Comparison of ENCODE assay signal across 1 cellular context in the genomic region with DNA sequence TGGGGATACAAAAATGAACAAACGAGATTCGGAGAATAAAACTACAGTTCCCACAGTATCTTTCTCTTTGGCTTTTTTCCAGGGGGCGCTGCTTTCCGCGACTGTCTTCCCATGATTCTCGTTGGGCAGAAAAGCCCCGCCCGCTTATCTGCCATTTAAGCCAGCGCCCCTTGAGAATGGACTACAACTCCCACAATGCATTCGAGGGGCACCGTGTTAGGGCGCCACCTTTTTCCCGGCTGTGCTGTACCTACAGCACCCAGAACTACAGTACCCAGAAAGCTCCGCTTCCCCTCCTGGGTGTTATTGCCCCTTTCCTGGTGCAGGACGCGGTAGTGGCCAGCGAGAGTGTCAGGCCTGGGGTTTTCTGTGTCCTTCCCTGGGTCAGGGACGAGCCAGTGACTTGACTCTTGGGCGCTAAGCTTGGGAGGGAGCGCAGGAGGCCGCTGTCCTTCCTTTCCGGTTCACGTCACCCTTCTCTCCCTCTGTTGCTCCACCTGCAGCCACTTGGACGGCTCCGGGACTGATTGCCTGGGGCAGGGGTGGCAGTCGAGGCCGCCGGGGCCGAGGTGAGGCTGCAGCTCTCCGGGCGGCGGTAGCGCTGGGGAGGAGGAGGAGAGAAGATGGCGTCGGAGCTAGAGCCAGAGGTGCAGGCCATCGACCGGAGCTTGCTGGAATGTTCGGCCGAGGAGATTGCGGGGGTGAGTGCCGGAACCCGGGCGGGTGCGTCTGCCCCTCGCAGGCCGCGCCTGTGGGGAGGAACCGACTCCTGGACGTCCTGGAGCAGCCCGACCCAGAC.
TF ChIP-seq lines count a peak whose summit lies in the region.

A gene (plus strand): TSS at position 333 of the 799 bp plus-strand sequence. CDS start 291 bp downstream, at position 624.

TF ChIP-seq in K562, 482 proteins besides CTCF, POLR2A, EP300 and RAD21 (continued from another document and continues in another):
- TF ChIP-seq CEBPG (CRISPR knock-in tag; IDR thresholded peaks at IDR 0.05) (peak; percentile 50; the same call in 1 of the 2 replicates), CEBPG (tag; conservative IDR thresholded peaks at IDR 0.05 in 1 of 2, IDR thresholded peaks at IDR 0.05 in 1 of 2) (0 out of 4 replicates have a peak, but pooled peaks of 1 of the 2 experiments have one; percentile 30), ZNF408 (CRISPR knock-in tag; IDR thresholded peaks at IDR 0.05; ENCODE audit: low read depth) (no peak), ZKSCAN1 (IDR thresholded peaks at IDR 0.05; ENCODE audit: low read depth, low read length) (0 out of 2 replicates have a peak, but pooled peaks have one; percentile 31), ZFX (CRISPR knock-in tag; IDR thresholded peaks at IDR 0.05) (peak; percentile 98), SMAD1 (IDR thresholded peaks at IDR 0.05; ENCODE audit: low read depth, low read length, partially characterized antibody) (peak; percentile 76), C11orf30 (IDR thresholded peaks at IDR 0.05; ENCODE audit: low read depth) (peak; percentile 45; the same call in 1 of the 2 replicates), ZSCAN32 (CRISPR knock-in tag; IDR thresholded peaks at IDR 0.05) (peak; percentile 50; the same call in 1 of the 2 replicates), GABPA (tag; conservative IDR thresholded peaks at IDR 0.05; ENCODE audit: low read depth) (peak; percentile 93), ZNF76 (CRISPR knock-in tag; IDR thresholded peaks at IDR 0.05; ENCODE audit: borderline replicate concordance) (0 out of 2 replicates have a peak, but pooled peaks have one; percentile 23), ZNF766 (CRISPR knock-in tag; conservative IDR thresholded peaks at IDR 0.05) (peak; percentile 97), MTA3 (IDR thresholded peaks at IDR 0.05; ENCODE audit: borderline replicate concordance) (peak; percentile 93; the same call in 1 of the 2 replicates), RCOR1 (IDR thresholded peaks at IDR 0.05; ENCODE audit: borderline replicate concordance in 1 of 2, low read depth in 2 of 2, low read length in 2 of 2) (peak in 1 of 2 experiments; percentile 31; a peak in 1 of 4 replicates), NRF1 (conservative IDR thresholded peaks at IDR 0.05 in 1 of 2, IDR thresholded peaks at IDR 0.05 in 1 of 2) (peak; percentile 68 to 73), NONO (IDR thresholded peaks at IDR 0.05; ENCODE audit: low read depth in 2 of 2, low read length in 1 of 2) (0 out of 4 replicates have a peak, but pooled peaks of 1 of the 2 experiments have one; percentile 37), CSDE1 (IDR thresholded peaks at IDR 0.05) (peak in 1 of 2 experiments; percentile 24; a peak in 1 of 4 replicates), ZNF384 (IDR thresholded peaks at IDR 0.05; ENCODE audit: low read depth, low read length) (no peak), NFRKB (IDR thresholded peaks at IDR 0.05; ENCODE audit: low read depth) (peak; percentile 91), NFATC3 (IDR thresholded peaks at IDR 0.05) (no peak), TOE1 (IDR thresholded peaks at IDR 0.05; ENCODE audit: borderline replicate concordance) (peak; percentile 62), TOE1 (CRISPR knock-in tag; IDR thresholded peaks at IDR 0.05; ENCODE audit: borderline replicate concordance, low read depth) (peak; percentile 57; the same call in 1 of the 2 replicates), TBP (optimal IDR thresholded peaks at IDR 0.05; ENCODE audit: low read depth, low read length) (peak; percentile 75), MEF2A (IDR thresholded peaks at IDR 0.05; ENCODE audit: control insufficient read depth, low read depth, low read length) (no peak)
- TF ChIP-seq, protein P1, sequence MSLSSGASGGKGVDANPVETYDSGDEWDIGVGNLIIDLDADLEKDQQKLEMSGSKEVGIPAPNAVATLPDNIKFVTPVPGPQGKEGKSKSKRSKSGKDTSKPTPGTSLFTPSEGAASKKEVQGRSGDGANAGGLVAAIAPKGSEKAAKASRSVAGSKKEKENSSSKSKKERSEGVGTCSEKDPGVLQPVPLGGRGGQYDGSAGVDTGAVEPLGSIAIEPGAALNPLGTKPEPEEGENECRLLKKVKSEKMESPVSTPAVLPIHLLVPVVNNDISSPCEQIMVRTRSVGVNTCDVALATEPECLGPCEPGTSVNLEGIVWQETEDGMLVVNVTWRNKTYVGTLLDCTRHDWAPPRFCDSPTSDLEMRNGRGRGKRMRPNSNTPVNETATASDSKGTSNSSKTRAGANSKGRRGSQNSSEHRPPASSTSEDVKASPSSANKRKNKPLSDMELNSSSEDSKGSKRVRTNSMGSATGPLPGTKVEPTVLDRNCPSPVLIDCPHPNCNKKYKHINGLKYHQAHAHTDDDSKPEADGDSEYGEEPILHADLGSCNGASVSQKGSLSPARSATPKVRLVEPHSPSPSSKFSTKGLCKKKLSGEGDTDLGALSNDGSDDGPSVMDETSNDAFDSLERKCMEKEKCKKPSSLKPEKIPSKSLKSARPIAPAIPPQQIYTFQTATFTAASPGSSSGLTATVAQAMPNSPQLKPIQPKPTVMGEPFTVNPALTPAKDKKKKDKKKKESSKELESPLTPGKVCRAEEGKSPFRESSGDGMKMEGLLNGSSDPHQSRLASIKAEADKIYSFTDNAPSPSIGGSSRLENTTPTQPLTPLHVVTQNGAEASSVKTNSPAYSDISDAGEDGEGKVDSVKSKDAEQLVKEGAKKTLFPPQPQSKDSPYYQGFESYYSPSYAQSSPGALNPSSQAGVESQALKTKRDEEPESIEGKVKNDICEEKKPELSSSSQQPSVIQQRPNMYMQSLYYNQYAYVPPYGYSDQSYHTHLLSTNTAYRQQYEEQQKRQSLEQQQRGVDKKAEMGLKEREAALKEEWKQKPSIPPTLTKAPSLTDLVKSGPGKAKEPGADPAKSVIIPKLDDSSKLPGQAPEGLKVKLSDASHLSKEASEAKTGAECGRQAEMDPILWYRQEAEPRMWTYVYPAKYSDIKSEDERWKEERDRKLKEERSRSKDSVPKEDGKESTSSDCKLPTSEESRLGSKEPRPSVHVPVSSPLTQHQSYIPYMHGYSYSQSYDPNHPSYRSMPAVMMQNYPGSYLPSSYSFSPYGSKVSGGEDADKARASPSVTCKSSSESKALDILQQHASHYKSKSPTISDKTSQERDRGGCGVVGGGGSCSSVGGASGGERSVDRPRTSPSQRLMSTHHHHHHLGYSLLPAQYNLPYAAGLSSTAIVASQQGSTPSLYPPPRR (CRISPR knock-in tag; IDR thresholded peaks at IDR 0.05; ENCODE audit: borderline replicate concordance) = peak; percentile 92; the same call in 1 of the 2 replicates
- TF ChIP-seq, protein P2, sequence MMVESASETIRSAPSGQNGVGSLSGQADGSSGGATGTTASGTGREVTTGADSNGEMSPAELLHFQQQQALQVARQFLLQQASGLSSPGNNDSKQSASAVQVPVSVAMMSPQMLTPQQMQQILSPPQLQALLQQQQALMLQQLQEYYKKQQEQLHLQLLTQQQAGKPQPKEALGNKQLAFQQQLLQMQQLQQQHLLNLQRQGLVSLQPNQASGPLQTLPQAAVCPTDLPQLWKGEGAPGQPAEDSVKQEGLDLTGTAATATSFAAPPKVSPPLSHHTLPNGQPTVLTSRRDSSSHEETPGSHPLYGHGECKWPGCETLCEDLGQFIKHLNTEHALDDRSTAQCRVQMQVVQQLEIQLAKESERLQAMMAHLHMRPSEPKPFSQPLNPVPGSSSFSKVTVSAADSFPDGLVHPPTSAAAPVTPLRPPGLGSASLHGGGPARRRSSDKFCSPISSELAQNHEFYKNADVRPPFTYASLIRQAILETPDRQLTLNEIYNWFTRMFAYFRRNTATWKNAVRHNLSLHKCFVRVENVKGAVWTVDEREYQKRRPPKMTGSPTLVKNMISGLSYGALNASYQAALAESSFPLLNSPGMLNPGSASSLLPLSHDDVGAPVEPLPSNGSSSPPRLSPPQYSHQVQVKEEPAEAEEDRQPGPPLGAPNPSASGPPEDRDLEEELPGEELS (CRISPR knock-in tag; IDR thresholded peaks at IDR 0.05; ENCODE audit: borderline replicate concordance) = peak; percentile 76; the same call in 1 of the 2 replicates
- TF ChIP-seq, protein P3, sequence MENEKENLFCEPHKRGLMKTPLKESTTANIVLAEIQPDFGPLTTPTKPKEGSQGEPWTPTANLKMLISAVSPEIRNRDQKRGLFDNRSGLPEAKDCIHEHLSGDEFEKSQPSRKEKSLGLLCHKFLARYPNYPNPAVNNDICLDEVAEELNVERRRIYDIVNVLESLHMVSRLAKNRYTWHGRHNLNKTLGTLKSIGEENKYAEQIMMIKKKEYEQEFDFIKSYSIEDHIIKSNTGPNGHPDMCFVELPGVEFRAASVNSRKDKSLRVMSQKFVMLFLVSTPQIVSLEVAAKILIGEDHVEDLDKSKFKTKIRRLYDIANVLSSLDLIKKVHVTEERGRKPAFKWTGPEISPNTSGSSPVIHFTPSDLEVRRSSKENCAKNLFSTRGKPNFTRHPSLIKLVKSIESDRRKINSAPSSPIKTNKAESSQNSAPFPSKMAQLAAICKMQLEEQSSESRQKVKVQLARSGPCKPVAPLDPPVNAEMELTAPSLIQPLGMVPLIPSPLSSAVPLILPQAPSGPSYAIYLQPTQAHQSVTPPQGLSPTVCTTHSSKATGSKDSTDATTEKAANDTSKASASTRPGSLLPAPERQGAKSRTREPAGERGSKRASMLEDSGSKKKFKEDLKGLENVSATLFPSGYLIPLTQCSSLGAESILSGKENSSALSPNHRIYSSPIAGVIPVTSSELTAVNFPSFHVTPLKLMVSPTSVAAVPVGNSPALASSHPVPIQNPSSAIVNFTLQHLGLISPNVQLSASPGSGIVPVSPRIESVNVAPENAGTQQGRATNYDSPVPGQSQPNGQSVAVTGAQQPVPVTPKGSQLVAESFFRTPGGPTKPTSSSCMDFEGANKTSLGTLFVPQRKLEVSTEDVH (IDR thresholded peaks at IDR 0.05; ENCODE audit: low read depth, partially characterized antibody) = peak; percentile 74
- TF ChIP-seq, protein P4, sequence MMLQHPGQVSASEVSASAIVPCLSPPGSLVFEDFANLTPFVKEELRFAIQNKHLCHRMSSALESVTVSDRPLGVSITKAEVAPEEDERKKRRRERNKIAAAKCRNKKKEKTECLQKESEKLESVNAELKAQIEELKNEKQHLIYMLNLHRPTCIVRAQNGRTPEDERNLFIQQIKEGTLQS (IDR thresholded peaks at IDR 0.05) = peak; percentile 68; the same call in 1 of the 2 replicates
- TF ChIP-seq, protein P4 (CRISPR knock-in tag; conservative IDR thresholded peaks at IDR 0.05) = peak; percentile 88; the same call in 1 of the 2 replicates
- TF ChIP-seq, protein P5, sequence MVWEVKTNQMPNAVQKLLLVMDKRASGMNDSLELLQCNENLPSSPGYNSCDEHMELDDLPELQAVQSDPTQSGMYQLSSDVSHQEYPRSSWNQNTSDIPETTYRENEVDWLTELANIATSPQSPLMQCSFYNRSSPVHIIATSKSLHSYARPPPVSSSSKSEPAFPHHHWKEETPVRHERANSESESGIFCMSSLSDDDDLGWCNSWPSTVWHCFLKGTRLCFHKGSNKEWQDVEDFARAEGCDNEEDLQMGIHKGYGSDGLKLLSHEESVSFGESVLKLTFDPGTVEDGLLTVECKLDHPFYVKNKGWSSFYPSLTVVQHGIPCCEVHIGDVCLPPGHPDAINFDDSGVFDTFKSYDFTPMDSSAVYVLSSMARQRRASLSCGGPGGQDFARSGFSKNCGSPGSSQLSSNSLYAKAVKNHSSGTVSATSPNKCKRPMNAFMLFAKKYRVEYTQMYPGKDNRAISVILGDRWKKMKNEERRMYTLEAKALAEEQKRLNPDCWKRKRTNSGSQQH (CRISPR knock-in tag; IDR thresholded peaks at IDR 0.05) = 0 out of 2 replicates have a peak, but pooled peaks have one; percentile 10
- TF ChIP-seq, protein P6, sequence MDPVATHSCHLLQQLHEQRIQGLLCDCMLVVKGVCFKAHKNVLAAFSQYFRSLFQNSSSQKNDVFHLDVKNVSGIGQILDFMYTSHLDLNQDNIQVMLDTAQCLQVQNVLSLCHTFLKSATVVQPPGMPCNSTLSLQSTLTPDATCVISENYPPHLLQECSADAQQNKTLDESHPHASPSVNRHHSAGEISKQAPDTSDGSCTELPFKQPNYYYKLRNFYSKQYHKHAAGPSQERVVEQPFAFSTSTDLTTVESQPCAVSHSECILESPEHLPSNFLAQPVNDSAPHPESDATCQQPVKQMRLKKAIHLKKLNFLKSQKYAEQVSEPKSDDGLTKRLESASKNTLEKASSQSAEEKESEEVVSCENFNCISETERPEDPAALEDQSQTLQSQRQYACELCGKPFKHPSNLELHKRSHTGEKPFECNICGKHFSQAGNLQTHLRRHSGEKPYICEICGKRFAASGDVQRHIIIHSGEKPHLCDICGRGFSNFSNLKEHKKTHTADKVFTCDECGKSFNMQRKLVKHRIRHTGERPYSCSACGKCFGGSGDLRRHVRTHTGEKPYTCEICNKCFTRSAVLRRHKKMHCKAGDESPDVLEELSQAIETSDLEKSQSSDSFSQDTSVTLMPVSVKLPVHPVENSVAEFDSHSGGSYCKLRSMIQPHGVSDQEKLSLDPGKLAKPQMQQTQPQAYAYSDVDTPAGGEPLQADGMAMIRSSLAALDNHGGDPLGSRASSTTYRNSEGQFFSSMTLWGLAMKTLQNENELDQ (CRISPR knock-in tag; IDR thresholded peaks at IDR 0.05; ENCODE audit: borderline replicate concordance) = peak; percentile 16; the same call in 1 of the 2 replicates
- TF ChIP-seq, protein P7, sequence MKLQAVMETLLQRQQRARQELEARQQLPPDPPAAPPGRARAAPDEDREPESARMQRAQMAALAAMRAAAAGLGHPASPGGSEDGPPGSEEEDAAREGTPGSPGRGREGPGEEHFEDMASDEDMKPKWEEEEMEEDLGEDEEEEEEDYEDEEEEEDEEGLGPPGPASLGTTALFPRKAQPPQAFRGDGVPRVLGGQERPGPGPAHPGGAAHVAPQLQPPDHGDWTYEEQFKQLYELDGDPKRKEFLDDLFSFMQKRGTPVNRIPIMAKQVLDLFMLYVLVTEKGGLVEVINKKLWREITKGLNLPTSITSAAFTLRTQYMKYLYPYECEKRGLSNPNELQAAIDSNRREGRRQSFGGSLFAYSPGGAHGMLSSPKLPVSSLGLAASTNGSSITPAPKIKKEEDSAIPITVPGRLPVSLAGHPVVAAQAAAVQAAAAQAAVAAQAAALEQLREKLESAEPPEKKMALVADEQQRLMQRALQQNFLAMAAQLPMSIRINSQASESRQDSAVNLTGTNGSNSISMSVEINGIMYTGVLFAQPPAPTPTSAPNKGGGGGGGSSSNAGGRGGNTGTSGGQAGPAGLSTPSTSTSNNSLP (IDR thresholded peaks at IDR 0.05; ENCODE audit: borderline replicate concordance, low read depth, low read length) = peak; percentile 70; the same call in 1 of the 2 replicates
- TF ChIP-seq, protein P8, sequence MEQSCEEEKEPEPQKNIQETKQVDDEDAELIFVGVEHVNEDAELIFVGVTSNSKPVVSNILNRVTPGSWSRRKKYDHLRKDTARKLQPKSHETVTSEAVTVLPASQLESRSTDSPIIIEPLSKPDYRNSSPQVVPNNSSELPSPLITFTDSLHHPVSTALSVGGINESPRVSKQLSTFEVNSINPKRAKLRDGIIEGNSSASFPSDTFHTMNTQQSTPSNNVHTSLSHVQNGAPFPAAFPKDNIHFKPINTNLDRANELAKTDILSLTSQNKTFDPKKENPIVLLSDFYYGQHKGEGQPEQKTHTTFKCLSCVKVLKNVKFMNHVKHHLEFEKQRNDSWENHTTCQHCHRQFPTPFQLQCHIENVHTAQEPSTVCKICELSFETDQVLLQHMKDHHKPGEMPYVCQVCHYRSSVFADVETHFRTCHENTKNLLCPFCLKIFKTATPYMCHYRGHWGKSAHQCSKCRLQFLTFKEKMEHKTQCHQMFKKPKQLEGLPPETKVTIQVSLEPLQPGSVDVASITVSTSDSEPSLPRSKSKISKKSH (CRISPR knock-in tag; IDR thresholded peaks at IDR 0.05) = no peak
- TF ChIP-seq, protein P9, sequence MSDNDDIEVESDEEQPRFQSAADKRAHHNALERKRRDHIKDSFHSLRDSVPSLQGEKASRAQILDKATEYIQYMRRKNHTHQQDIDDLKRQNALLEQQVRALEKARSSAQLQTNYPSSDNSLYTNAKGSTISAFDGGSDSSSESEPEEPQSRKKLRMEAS (CRISPR knock-in tag; IDR thresholded peaks at IDR 0.05) = peak; percentile 69
